Comparison of ENCODE assay signal across 20 cellular contexts in the genomic region with DNA sequence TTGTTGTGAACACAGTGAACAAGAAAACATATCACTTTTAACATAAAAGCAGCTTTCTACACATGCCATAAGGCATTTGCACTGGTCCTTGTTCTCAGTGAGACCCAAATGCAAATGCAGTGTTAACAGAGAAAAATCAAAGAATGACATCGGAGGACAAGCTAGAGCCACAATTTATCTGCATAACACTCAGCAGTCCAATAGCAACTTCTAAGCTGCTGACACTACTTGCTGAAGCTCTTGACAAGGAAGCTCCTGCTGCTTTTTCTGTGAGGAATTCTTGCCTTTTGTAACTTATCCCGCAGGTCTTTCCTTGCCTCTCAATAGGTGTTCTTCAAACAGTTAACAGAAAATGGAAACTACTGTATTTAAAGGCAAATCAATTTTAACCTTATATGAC. TPM values are rescaled to one million over a fixed set of nuclear protein-coding genes. Genes with fewer than 3 reads are reported as not detected.
DNase-seq lines count a peak whose midpoint lies in the region; FAIRE-seq and TF ChIP-seq lines count a peak whose summit lies in the region.
"Had no signal": no experiment of that assay in that cellular context is flagged by ENCODE, and none has a peak within 500 bp of the region (broad histone marks: within the 10 kb centered on the region; RNA-seq: fewer than 3 reads in every experiment).

No MANE protein-coding gene starts in this region.

- no peak overlapping the region for H3K14ac ChIP-seq in H1 (ENCODE audit: insufficient read length)

- no peak for TF ChIP-seq POLR2A in H1 (IDR thresholded peaks at IDR 0.05; ENCODE audit: control extremely low read depth in 1 of 2, low read depth in 2 of 2, low read length in 2 of 2)

- H4K91ac ChIP-seq in H1 (replicated peaks; ENCODE audit: insufficient read length, low read length), result no peak overlapping the region

- H2BK5ac ChIP-seq in H1 (ENCODE audit: low read depth, low read length), result no peak overlapping the region

- no peak overlapping the region for H2BK120ac ChIP-seq in H1 (replicated peaks; ENCODE audit: low read depth, low read length)

- H3K79me1 ChIP-seq in H1 (ENCODE audit: low read depth, low read length), result no peaks in the 10 kb centered on the region

- no peak overlapping the region for H2AK5ac ChIP-seq in H1 (ENCODE audit: low read depth, low read length)

- no peak overlapping the region for H2BK15ac ChIP-seq in H1 (ENCODE audit: low read length)

- H2BK20ac ChIP-seq in H1 (ENCODE audit: low read length), result no peak overlapping the region

- no peaks in the 10 kb centered on the region for H3K79me2 ChIP-seq in H1 (ENCODE audit: control insufficient read depth in 1 of 2, insufficient read depth in 2 of 2, low read length in 2 of 2)
- no peaks in the 10 kb centered on the region for H3K79me2 ChIP-seq in osteoblast (ENCODE audit: insufficient read depth, low read length)

- no peak overlapping the region for H3K23ac ChIP-seq in H1 (ENCODE audit: insufficient read length)

- no peak for TF ChIP-seq EP300 in H1 (IDR thresholded peaks at IDR 0.05; ENCODE audit: borderline replicate concordance in 1 of 2, low read depth in 2 of 2, low read length in 2 of 2)

- H3K9me3 ChIP-seq in HUES48 (ENCODE audit: control insufficient read depth, insufficient read depth, low read length), result no peaks in the 10 kb centered on the region
- H3K9me3 ChIP-seq in H1 (ENCODE audit: insufficient read depth in 2 of 2, low read depth in 1 of 2, low read length in 1 of 2), result no peaks in the 10 kb centered on the region
- H3K9me3 ChIP-seq in osteoblast (ENCODE audit: low read depth, low read length), result no peaks in the 10 kb centered on the region
- H3K9me3 ChIP-seq: HAP-1 had no signal

- CTCF ChIA-PET in H1 (lab: Charles Lee; ENCODE audit: partially characterized antibody), result interaction anchor here (0.8 kb wide), 1 partner anchor 10 kb away, joined by 3 read pairs; no protein-coding TSS in a partner anchor

- H3K36me3 ChIP-seq in HUES48 (ENCODE audit: control insufficient read depth, insufficient read depth, low read length), result no peaks in the 10 kb centered on the region
- no peaks in the 10 kb centered on the region for H3K36me3 ChIP-seq in H1 (ENCODE audit: control insufficient read depth in 2 of 4, insufficient read depth in 4 of 4, low read length in 3 of 4)
- H3K36me3 ChIP-seq in osteoblast (ENCODE audit: insufficient read depth, low read length), result no peaks in the 10 kb centered on the region
- H3K36me3 ChIP-seq: HAP-1 had no signal

- H3K4me1 ChIP-seq in HUES48 (ENCODE audit: control insufficient read depth, insufficient read depth, low read length), result peaks cover 18% of the 10 kb centered on the region
- peaks cover 0 to 6% (median 0%) of the 10 kb centered on the region in 4 experiments; a peak in 2 of 7 replicates for H3K4me1 ChIP-seq in H1 (replicated peaks in 1 of 4; ENCODE audit: control insufficient read depth in 3 of 4, insufficient read depth in 4 of 4, low read length in 3 of 4)
- no peaks in the 10 kb centered on the region for H3K4me1 ChIP-seq in osteoblast (ENCODE audit: insufficient read depth, low read length)
- H3K4me1 ChIP-seq: HAP-1 had no signal

- H3K4ac ChIP-seq in H1 (replicated peaks; ENCODE audit: insufficient read length, low read depth, low read length), result no peak overlapping the region

- 4% methylated on average over 2 of the region's 2 CpGs; no CpG with 5 or more reads in 1 of the 2 experiments for WGBS in H1 (ENCODE audit: extremely low coverage in 1 of 2, insufficient coverage in 1 of 2, insufficient read length in 1 of 2, insufficient replicate concordance in 2 of 2, low coverage in 1 of 2, low lambda C conversion rate in 2 of 2, missing lambda C conversion rate in 1 of 2), 2 experiments

- no peaks in the 10 kb centered on the region for H4K20me1 ChIP-seq in H1 (replicated peaks in 1 of 2; ENCODE audit: control insufficient read depth in 1 of 2, insufficient read depth in 2 of 2, low read length in 2 of 2)
- H4K20me1 ChIP-seq in osteoblast (ENCODE audit: insufficient read depth, low read length), result no peaks in the 10 kb centered on the region

- no peak for TF ChIP-seq CTCF in H1 (IDR thresholded peaks at IDR 0.05; ENCODE audit: control extremely low read depth in 1 of 3, insufficient read depth in 1 of 3, low read depth in 1 of 3, low read length in 3 of 3)
- no peak for TF ChIP-seq CTCF in osteoblast (IDR thresholded peaks at IDR 0.05; ENCODE audit: extremely low read depth, low read depth, low read length)

- H4K8ac ChIP-seq in H1 (ENCODE audit: extremely low read depth, insufficient read depth, low read length), result no peak overlapping the region

- H3K27me3 ChIP-seq in HUES48 (ENCODE audit: control insufficient read depth, insufficient read depth, low read length) (no peaks in the 10 kb centered on the region), H1 (replicated peaks in 1 of 4; ENCODE audit: control insufficient read depth in 3 of 4, extremely low read depth in 1 of 4, insufficient read depth in 3 of 4, low read length in 3 of 4) (no peaks in the 10 kb centered on the region), osteoblast (ENCODE audit: insufficient read depth, low read length) (no peaks in the 10 kb centered on the region)

- H4K5ac ChIP-seq in H1 (ENCODE audit: insufficient read length, low read depth, low read length), result no peak overlapping the region

- FAIRE-seq in H1 (lab: Jason Lieb, UNC), result peak; percentile 95
- FAIRE-seq: GM12892, HTR-8/SVneo had no signal

- H2BK12ac ChIP-seq in H1 (ENCODE audit: low read depth, low read length), result no peak overlapping the region

- H3K4me3 ChIP-seq in HUES48 (ENCODE audit: low read depth, low read length) (no peak overlapping the region), H1 (ENCODE audit: extremely low read depth in 1 of 4, insufficient read depth in 2 of 4, low read depth in 3 of 4, low read length in 4 of 4) (no peak overlapping the region), osteoblast (ENCODE audit: insufficient read depth, low read length) (no peak overlapping the region)
- H3K4me3 ChIP-seq: HAP-1 had no signal

- H3K56ac ChIP-seq in H1 (replicated peaks; ENCODE audit: insufficient read length, low read depth, low read length), result no peak overlapping the region

- TF ChIP-seq RAD21 in H1 (IDR thresholded peaks at IDR 0.05 in 1 of 2, conservative IDR thresholded peaks at IDR 0.05 in 1 of 2; ENCODE audit: low read depth in 2 of 2, low read length in 2 of 2), result 0 out of 4 replicates have a peak, but pooled peaks of 1 of the 2 experiments have one; percentile 5

- H3K4me2 ChIP-seq in H1 (ENCODE audit: insufficient read depth in 1 of 2, low read depth in 2 of 2, low read length in 2 of 2) (peak overlapping the region; percentile 7 to 45; a peak in 1 of 4 replicates), osteoblast (ENCODE audit: insufficient read depth, low read length) (no peak overlapping the region)

- no peaks in the 10 kb centered on the region for H3K23me2 ChIP-seq in H1 (ENCODE audit: low read depth, low read length)

- POLR2A ChIA-PET in H1 (lab: Charles Lee; ENCODE audit: partially characterized antibody), result no interaction called here

- DNase-seq in H1 (ENCODE audit: low read depth in 1 of 2, low spot score in 2 of 2) (peak in 1 of 2 experiments; percentile 13), iPS-NIHi11 (ENCODE audit: low spot score) (peak; percentile 29), osteoblast (ENCODE audit: insufficient read length, low spot score, missing footprints) (peak; percentile 19), HK-2 (ENCODE audit: unreplicated experiment) (no peak), ecto neural progenitor cell (ENCODE audit: low spot score) (no peak)
- no peak for DNase-seq in activated CD4-positive, alpha-beta T cell treated with anti-CD3 and anti-CD28 coated beads for 4 hours
- DNase-seq in activated CD8-positive, alpha-beta memory T cell treated with anti-CD3 and anti-CD28 coated beads, Interleukin-2, amount 50 U/mL, for 48 hours, result no peak
- DNase-seq: C1 segment of cervical spinal cord; CD8-positive, alpha-beta memory T cell; DMS53; EL; NCI-H1105; NCI-H2081 treated with DMSO at 0.1 percent for 48 hours; NCI-H748 treated with DMSO at 0.1 percent for 48 hours; NK-92 treated with Interleukin-12 subunit alpha and Interleukin-12 subunit beta, amount 100 ng/mL, for 24 hours had no signal

- H3K27ac ChIP-seq in HUES48 (ENCODE audit: low read depth, low read length), result peak overlapping the region; percentile 83
- H3K27ac ChIP-seq in H1 (ENCODE audit: low read depth, low read length), result no peak overlapping the region
- no peak overlapping the region for H3K27ac ChIP-seq in osteoblast (ENCODE audit: low read depth, low read length)

- H2AFZ ChIP-seq in H1 (ENCODE audit: low read length), result no peak overlapping the region
- H2AFZ ChIP-seq in osteoblast (ENCODE audit: low read length), result no peak overlapping the region

- H3K18ac ChIP-seq in H1 (ENCODE audit: extremely low read depth, low read length), result no peak overlapping the region

- no peak overlapping the region for H3K9ac ChIP-seq in HUES48 (ENCODE audit: low read depth, low read length)
- H3K9ac ChIP-seq in H1 (replicated peaks in 1 of 4; ENCODE audit: extremely low read depth in 1 of 4, low read depth in 3 of 4, low read length in 3 of 4), result no peak overlapping the region

TF ChIP-seq in H1, 55 proteins besides CTCF, POLR2A, EP300 and RAD21 (continues in another document):
- TF ChIP-seq BCL11A (IDR thresholded peaks at IDR 0.05; ENCODE audit: low read depth in 2 of 2, low read length in 2 of 2) (no peak), TEAD4 (IDR thresholded peaks at IDR 0.05; ENCODE audit: low read depth, low read length) (peak; percentile 12; the same call in 1 of the 2 replicates), SIN3A (conservative IDR thresholded peaks at IDR 0.05 in 1 of 2, IDR thresholded peaks at IDR 0.05 in 1 of 2; ENCODE audit: low read depth in 1 of 2, low read length in 2 of 2) (peak; percentile 63 to 65; a peak in 1 of 4 replicates), YY1 (IDR thresholded peaks at IDR 0.05; ENCODE audit: low read depth, low read length) (0 out of 2 replicates have a peak, but pooled peaks have one; percentile 18), RBBP5 (IDR thresholded peaks at IDR 0.05; ENCODE audit: borderline replicate concordance, low read depth, low read length) (no peak), NANOG (IDR thresholded peaks at IDR 0.05; ENCODE audit: insufficient read depth, low read depth, low read length, poor library complexity, severe bottlenecking) (peak; percentile 38)

RNA-seq across cellular contexts. Expression of a gene that starts 34.7 kb away (rescaled TPM):
- total RNA-seq in H1 (2021; fragmentation: NEBNext Ultra II Directional; extraction: Animal tissue kit (Norgen Biotek cat#: 25700)), result 0.04 and 0.17 TPM in 2 replicates
- polyA plus RNA-seq in H1 (2011; rRNA removed), result 0.02 TPM in 2 replicates
- polyA plus RNA-seq in H1 (2011; cell fraction: cytosol; rRNA removed), result 0.01 TPM
- polyA plus RNA-seq in H1 (2011; cell fraction: nucleus; rRNA removed), result 0.03 TPM
- 0.01 to 0.03 TPM (median 0.01 TPM) in 4 replicates for polyA plus RNA-seq in H1 (2012, experiment 1 of 2)
- polyA plus RNA-seq in H1 (2012, experiment 2 of 2), result not detected
- 0.16 TPM for polyA plus RNA-seq in H1 (2013, experiment 1 of 2)
- 0.13 TPM for polyA plus RNA-seq in H1 (2013, experiment 2 of 2)
- 0.07 and 0.16 TPM in 2 replicates for polyA minus RNA-seq in H1 (2011; rRNA and poly(A)+ RNA removed)
- polyA minus RNA-seq in H1 (2011; cell fraction: cytosol; rRNA and poly(A)+ RNA removed), result not detected
- 0.10 TPM for polyA minus RNA-seq in H1 (2011; cell fraction: nucleus; rRNA and poly(A)+ RNA removed)
- total RNA-seq in osteoblast, result under 0.01 and 0.29 TPM in 2 replicates
- total RNA-seq: CD8-positive, alpha-beta memory T cell; OCI-LY7 had no signal
- polyA plus RNA-seq: CD8-positive, alpha-beta memory T cell had no signal

Comparison
In these comparisons a context has a peak if more than half of its experiments do, and no peak if none do; other contexts are left out.
1. DNase-seq: peak in iPS-NIHi11 (single experiment) and osteoblast (single experiment); none in activated CD4-positive, alpha-beta T cell treated with anti-CD3 and anti-CD28 coated beads for 4 hours (0 of 2), HK-2 (single experiment), ecto neural progenitor cell (single experiment) and activated CD8-positive, alpha-beta memory T cell treated with anti-CD3 and anti-CD28 coated beads, Interleukin-2, amount 50 U/mL, for 48 hours (single experiment).